In the genomic region with DNA sequence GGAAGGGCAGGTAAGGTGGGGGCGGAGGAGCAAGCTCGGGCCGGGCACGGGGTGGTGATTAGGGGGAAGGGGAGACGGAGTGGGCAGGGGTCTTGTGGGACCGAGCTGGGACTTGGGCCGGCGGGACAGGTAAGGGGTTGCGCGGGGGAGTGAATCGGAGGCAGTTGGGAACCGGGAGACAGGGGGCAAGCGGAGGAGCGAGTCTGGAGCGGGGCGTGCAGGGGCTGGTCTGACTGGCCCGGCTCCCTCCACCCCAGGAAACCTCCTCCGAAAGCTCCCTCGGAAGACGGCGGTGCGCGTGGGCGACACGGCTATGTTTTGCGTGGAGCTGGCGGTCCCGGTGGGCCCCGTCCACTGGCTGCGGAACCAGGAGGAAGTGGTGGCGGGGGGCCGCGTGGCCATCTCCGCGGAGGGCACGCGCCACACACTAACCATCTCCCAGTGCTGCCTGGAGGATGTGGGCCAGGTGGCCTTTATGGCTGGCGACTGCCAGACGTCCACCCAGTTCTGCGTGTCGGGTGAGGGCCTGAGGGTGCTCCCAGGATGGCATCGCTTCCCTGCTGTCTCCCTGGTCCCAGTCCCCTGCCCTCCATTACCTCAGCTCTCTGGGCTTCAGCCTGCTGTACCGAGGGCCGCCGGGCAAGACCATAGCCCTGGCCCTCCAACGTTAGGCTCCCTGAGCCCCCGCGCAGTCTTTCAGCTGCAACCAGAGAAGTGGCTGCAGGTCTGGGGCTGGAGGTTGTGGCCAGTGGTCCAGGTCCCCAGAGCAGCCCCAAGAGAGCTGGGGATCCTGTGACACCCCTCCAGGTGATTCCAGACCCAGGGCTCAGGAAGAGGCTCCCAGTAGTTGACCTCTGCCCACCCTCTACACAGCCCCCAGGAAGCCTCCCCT, we compare ENCODE assay signal across 9 cellular contexts. TPM values are rescaled to one million over a fixed set of nuclear protein-coding genes. Genes with fewer than 3 reads are reported as not detected.
A peak's percentile ranks its signal among the peaks of the same experiment; 100 is the strongest.
DNase-seq lines count a peak whose midpoint lies in the region; TF ChIP-seq lines count a peak whose summit lies in the region.
"Had no signal": no experiment of that assay in that cellular context is flagged by ENCODE, and none has a peak within 500 bp of the region (broad histone marks: within the 10 kb centered on the region; RNA-seq: fewer than 3 reads in every experiment).

No MANE protein-coding gene starts in this region.

- H3K9me3 Mint-ChIP-seq in activated CD4-positive, alpha-beta T cell treated with anti-CD3 and anti-CD28 coated beads, Interleukin-2, amount 10 ng/mL, durations not matched to agents 24 days and 14 days = no peaks in the 10 kb centered on the region
- H3K9me3 Mint-ChIP-seq in activated naive CD8-positive, alpha-beta T cell treated with anti-CD3 and anti-CD28 coated beads for 36 hours = no peaks in the 10 kb centered on the region

- no peaks in the 10 kb centered on the region for H3K36me3 ChIP-seq in iPS-15b (ENCODE audit: control insufficient read depth, insufficient read depth, low read length)
- peaks cover 5% of the 10 kb centered on the region for H3K36me3 ChIP-seq in suprapubic skin

- H3K4me1 ChIP-seq in iPS-15b (ENCODE audit: control insufficient read depth, insufficient read depth, low read length) (no peaks in the 10 kb centered on the region), suprapubic skin (peaks cover 19% of the 10 kb centered on the region)

- H3K27ac ChIP-seq in suprapubic skin = no peak overlapping the region

- H3K4me3 ChIP-seq in iPS-15b (ENCODE audit: low read depth, low read length) = peak overlapping the region; percentile 48
- peak overlapping the region; percentile 55 for H3K4me3 ChIP-seq in suprapubic skin

- no peak for TF ChIP-seq EP300 in suprapubic skin (IDR thresholded peaks at IDR 0.05)

- H3K4me1 Mint-ChIP-seq in activated CD4-positive, alpha-beta T cell treated with anti-CD3 and anti-CD28 coated beads, Interleukin-2, amount 10 ng/mL, durations not matched to agents 24 days and 14 days = peaks cover 7% of the 10 kb centered on the region
- H3K4me1 Mint-ChIP-seq in activated naive CD8-positive, alpha-beta T cell treated with anti-CD3 and anti-CD28 coated beads for 36 hours = peaks cover 4% of the 10 kb centered on the region

- intact Hi-C loops in activated CD4-positive, alpha-beta T cell treated with anti-CD3 and anti-CD28 coated beads, Interleukin-2, amount 10 ng/mL, durations not matched to agents 24 days and 14 days (cut with micrococcal nuclease) = loop anchor here (1.0 to 5.0 kb wide), 10 partner anchors 39 to 301 kb away; a partner anchor contains a TSS

- peak overlapping the region; percentile 95 for H3K4me3 Mint-ChIP-seq in activated CD4-positive, alpha-beta T cell treated with anti-CD3 and anti-CD28 coated beads, Interleukin-2, amount 10 ng/mL, durations not matched to agents 24 days and 14 days
- peak overlapping the region; percentile 84 for H3K4me3 Mint-ChIP-seq in activated naive CD8-positive, alpha-beta T cell treated with anti-CD3 and anti-CD28 coated beads for 36 hours

- WGBS in suprapubic skin = 11% methylated on average over 37 of the region's 48 CpGs

- no peak for TF ChIP-seq CTCF in suprapubic skin (IDR thresholded peaks at IDR 0.05)

- TF ChIP-seq POLR2A in suprapubic skin (IDR thresholded peaks at IDR 0.05) = no peak

- H3K9me3 ChIP-seq in iPS-15b (ENCODE audit: control insufficient read depth, insufficient read depth, low read length) (no peaks in the 10 kb centered on the region), suprapubic skin (no peaks in the 10 kb centered on the region)

- no peak overlapping the region for H3K9ac ChIP-seq in iPS-15b (ENCODE audit: low read depth, low read length)

- no peak for DNase-seq in activated CD4-positive, alpha-beta T cell treated with anti-CD3 and anti-CD28 coated beads, Interleukin-2, amount 10 ng/mL, durations not matched to agents 24 days and 14 days
- no peak for DNase-seq in activated CD4-positive, alpha-beta T cell treated with anti-CD3 and anti-CD28 coated beads for 4 hours
- peak; percentile 38 for DNase-seq in activated naive CD8-positive, alpha-beta T cell treated with anti-CD3 and anti-CD28 coated beads for 36 hours
- DNase-seq in suprapubic skin (ENCODE audit: low spot score in 2 of 2) (no peak), cerebellum (ENCODE audit: low spot score) (no peak), T1000 (lab: John Stamatoyannopoulos, UW) (no peak), NCI-H69 (lab: John Stamatoyannopoulos, UW) (no peak)
- DNase-seq: NCI-H1417 treated with DMSO at 0.1 percent for 48 hours had no signal

- peak overlapping the region; percentile 25 for H3K27ac Mint-ChIP-seq in activated CD4-positive, alpha-beta T cell treated with anti-CD3 and anti-CD28 coated beads, Interleukin-2, amount 10 ng/mL, durations not matched to agents 24 days and 14 days
- peak overlapping the region; percentile 29 for H3K27ac Mint-ChIP-seq in activated naive CD8-positive, alpha-beta T cell treated with anti-CD3 and anti-CD28 coated beads for 36 hours

- peaks cover 3% of the 10 kb centered on the region for H3K36me3 Mint-ChIP-seq in activated CD4-positive, alpha-beta T cell treated with anti-CD3 and anti-CD28 coated beads, Interleukin-2, amount 10 ng/mL, durations not matched to agents 24 days and 14 days (ENCODE audit: low read depth)
- no peaks in the 10 kb centered on the region for H3K36me3 Mint-ChIP-seq in activated naive CD8-positive, alpha-beta T cell treated with anti-CD3 and anti-CD28 coated beads for 36 hours

- H3K27me3 Mint-ChIP-seq in activated CD4-positive, alpha-beta T cell treated with anti-CD3 and anti-CD28 coated beads, Interleukin-2, amount 10 ng/mL, durations not matched to agents 24 days and 14 days = no peaks in the 10 kb centered on the region
- H3K27me3 Mint-ChIP-seq in activated naive CD8-positive, alpha-beta T cell treated with anti-CD3 and anti-CD28 coated beads for 36 hours = no peaks in the 10 kb centered on the region

- H3K27me3 ChIP-seq in iPS-15b (ENCODE audit: control insufficient read depth, insufficient read depth, low read length) = peaks cover 5% of the 10 kb centered on the region
- peaks cover 10% of the 10 kb centered on the region for H3K27me3 ChIP-seq in suprapubic skin

RNA-seq across cellular contexts. Expression of a gene that starts 6.3 kb away (rescaled TPM):
- 21.4 and 22.3 TPM in 2 replicates for total RNA-seq in activated CD4-positive, alpha-beta T cell treated with anti-CD3 and anti-CD28 coated beads, Interleukin-2, amount 10 ng/mL, durations not matched to agents 24 days and 14 days
- 10 to 100 TPM; 13.7 to 14.9 TPM for total RNA-seq in activated naive CD8-positive, alpha-beta T cell treated with anti-CD3 and anti-CD28 coated beads for 36 hours
- 10 to 100 TPM; 15.0 to 46.6 (median 34.4) TPM for total RNA-seq in suprapubic skin
- 52.9 TPM for total RNA-seq in cerebellum

RNA-seq across cellular contexts. Expression of a gene that starts 48.6 kb away (rescaled TPM):
- 10.8 and 11.4 TPM in 2 replicates for total RNA-seq in activated CD4-positive, alpha-beta T cell treated with anti-CD3 and anti-CD28 coated beads, Interleukin-2, amount 10 ng/mL, durations not matched to agents 24 days and 14 days
- 10 to 100 TPM; 18.1 to 19.3 TPM for total RNA-seq in activated naive CD8-positive, alpha-beta T cell treated with anti-CD3 and anti-CD28 coated beads for 36 hours
- total RNA-seq in suprapubic skin (10 to 100 TPM in 2 of 4 donors, 1 to 10 TPM in 2; 9.2 to 22.4 (median 12.4) TPM), cerebellum (10.8 TPM)
